ENCODE assay signal across 25 cellular contexts in genomic region chr17:81546906-81547613, GRCh38.
"Had no signal": no experiment of that assay in that cellular context is flagged by ENCODE, and none has a peak within 500 bp of the region (broad histone marks: within the 10 kb centered on the region; RNA-seq: fewer than 3 reads in every experiment).

No MANE protein-coding gene starts in this region.

- DNase-seq: colonic mucosa; effector CD8-positive, alpha-beta T cell; endodermal cell; foreskin fibroblast; hippocampal formation; left colon; left ventricle myocardium inferior; lower lobe of right lung; natural killer cell; sigmoid colon; stimulated activated CD4-positive, alpha-beta T cell treated with anti-CD3 and anti-CD28 coated beads, Interleukin-4, amount 100 ng/mL, for 4 hours; stimulated activated naive CD8-positive, alpha-beta T cell treated with anti-CD3 and anti-CD28 coated beads, Interleukin-15, Interleukin-2, amounts not matched to agents 100 U/mL and 50 U/mL, for 24 hours; testis; uterus had no signal

- H3K9me3 ChIP-seq: colonic mucosa, gastroesophageal sphincter, heart left ventricle, left ventricle myocardium inferior, lower lobe of right lung, neutrophil, prostate gland, right atrium auricular region, sigmoid colon, testis, tibial artery, upper lobe of left lung, uterus had no signal

- ATAC-seq: esophagus mucosa; gastroesophageal sphincter; heart left ventricle; left colon; lower lobe of right lung; natural killer cell; stimulated activated memory B cell treated with anti-CD40 and anti-IgM and Interleukin-4, amounts not matched to agents 10 μg/mL and 1 μg/mL and 100 μg/mL, for 72 hours; stimulated activated naive CD8-positive, alpha-beta T cell treated with anti-CD3 and anti-CD28 coated beads, Interleukin-15, Interleukin-2, amounts not matched to agents 100 U/mL and 50 U/mL, for 24 hours had no signal

- H3K36me3 ChIP-seq: uterus had no signal

- H3K27me3 ChIP-seq: colonic mucosa, gastroesophageal sphincter, heart left ventricle, neutrophil, right atrium auricular region, sigmoid colon, testis, tibial artery, upper lobe of left lung, uterus had no signal

- H3K4me3 ChIP-seq: colonic mucosa, gastroesophageal sphincter, heart left ventricle, left ventricle myocardium inferior, lower lobe of right lung, prostate gland, right atrium auricular region, sigmoid colon, testis, tibial artery, upper lobe of left lung, uterus had no signal

- H3K27ac ChIP-seq: colonic mucosa, epithelial cell of prostate, gastroesophageal sphincter, heart left ventricle, left ventricle myocardium inferior, lower lobe of right lung, neutrophil, prostate gland, right atrium auricular region, sigmoid colon, testis, tibial artery, upper lobe of left lung, uterus had no signal

- H3K4me1 ChIP-seq: prostate gland had no signal

- FAIRE-seq: islet of Langerhans had no signal
